In genomic region chr9:97529363-97530076, GRCh38 we compare ENCODE assay signal across 8 cellular contexts. TPM values are rescaled to one million over a fixed set of nuclear protein-coding genes. Genes with fewer than 3 reads are reported as not detected.
DNase-seq lines count a peak whose midpoint lies in the region; ATAC-seq, FAIRE-seq and TF ChIP-seq lines count a peak whose summit lies in the region.

No MANE protein-coding gene starts in this region.

- TF ChIP-seq POLR2A in A549 (IDR thresholded peaks at IDR 0.05; ENCODE audit: low read length): no peak

- peak overlapping the region; percentile 20; the same call in 1 of the 3 replicates for H3K4me2 ChIP-seq in A549

- 44% methylated on average over 11 of the region's 11 CpGs for WGBS in A549 (ENCODE audit: missing lambda C conversion rate)

- no peaks in the 10 kb centered on the region for H3K27me3 ChIP-seq in skeletal muscle tissue (ENCODE audit: control insufficient read depth in 3 of 3, insufficient read depth in 3 of 3, low read length in 3 of 3)

- H3K4me3 ChIP-seq in A549 (no peak overlapping the region), cardiac fibroblast (replicated peaks in 1 of 2; ENCODE audit: low read depth in 2 of 2, low read length in 2 of 2) (no peak overlapping the region), skeletal muscle tissue (ENCODE audit: low read length in 3 of 3) (no peak overlapping the region)

- H3K9me3 ChIP-seq in A549 (no peaks in the 10 kb centered on the region), skeletal muscle tissue (ENCODE audit: control insufficient read depth in 3 of 3, low read length in 3 of 3) (no peaks in the 10 kb centered on the region)

- CTCF ChIA-PET in A549 (lab: Yijun Ruan, JAX): interaction anchor here (0.8 to 1.5 kb wide), 3 partner anchors 60 to 142 kb away, joined by 3 read pairs; no protein-coding TSS in a partner anchor

- DNase-seq in A549 (ENCODE audit: low read depth in 1 of 2, low spot score in 1 of 2) (peak; percentile 36 to 73), cardiac fibroblast (ENCODE audit: low read depth in 2 of 2) (peak; percentile 31 to 70), epidermal melanocyte (ENCODE audit: insufficient read length, low spot score) (no peak), GOT3 (lab: John Stamatoyannopoulos, UW) (no peak), NCI-H146 (lab: John Stamatoyannopoulos, UW) (no peak)

- peak overlapping the region; percentile 25 to 71 (median 51) for H3K9ac ChIP-seq in skeletal muscle tissue (ENCODE audit: low read depth in 1 of 3, low read length in 3 of 3)

- ATAC-seq in A549 (peak; percentile 67 to 81; a peak in 5 of 6 replicates), GM19035 (IDR thresholded peaks at IDR 0.05; ENCODE audit: unreplicated experiment) (peak; percentile 77), HG03196 (IDR thresholded peaks at IDR 0.05; ENCODE audit: unreplicated experiment) (peak; percentile 80)

- H3K27ac ChIP-seq in A549 (peak overlapping the region in 1 of 2 experiments; percentile 67; a peak in 3 of 6 replicates), skeletal muscle tissue (ENCODE audit: low read depth, low read length) (peak overlapping the region; percentile 84)

- H3K4me1 ChIP-seq in A549 (peaks cover 7% of the 10 kb centered on the region; the same call in 1 of the 3 replicates), skeletal muscle tissue (ENCODE audit: control insufficient read depth in 3 of 3, insufficient read depth in 3 of 3, low read length in 3 of 3) (peaks cover 85 to 91% (median 85%) of the 10 kb centered on the region in 3 donors)

- TF ChIP-seq RAD21 in A549 (conservative IDR thresholded peaks at IDR 0.05 in 1 of 2, IDR thresholded peaks at IDR 0.05 in 1 of 2): no peak

- no peak for TF ChIP-seq EP300 in A549 (IDR thresholded peaks at IDR 0.05)

- POLR2A ChIA-PET in A549 (lab: Yijun Ruan, JAX): interaction anchor here (0.6 to 0.7 kb wide), 2 partner anchors 26 to 103 kb away, joined by 3 read pairs; partner anchors contain the start of gene TSTD2

- no peak for TF ChIP-seq CTCF in A549 (IDR thresholded peaks at IDR 0.05)
- TF ChIP-seq CTCF in cardiac fibroblast (IDR thresholded peaks at IDR 0.05; ENCODE audit: low read depth, low read length): no peak

- H3K36me3 ChIP-seq in skeletal muscle tissue (ENCODE audit: control insufficient read depth in 3 of 3, insufficient read depth in 3 of 3, low read length in 3 of 3): peaks cover 0 to 10% (median 4%) of the 10 kb centered on the region in 3 donors

- FAIRE-seq in A549 (lab: Jason Lieb, UNC): no peak

TF ChIP-seq in A549, 52 proteins besides CTCF, POLR2A, EP300 and RAD21:
- TF ChIP-seq ESRRA (IDR thresholded peaks at IDR 0.05; ENCODE audit: borderline replicate concordance, low read length): no peak
- 0 out of 2 replicates have a peak, but pooled peaks have one; percentile 34 for TF ChIP-seq RCOR1 (IDR thresholded peaks at IDR 0.05; ENCODE audit: low read depth, low read length)
- no peak for TF ChIP-seq PBX3 (IDR thresholded peaks at IDR 0.05)
- TF ChIP-seq MAFK (IDR thresholded peaks at IDR 0.05; ENCODE audit: partially characterized antibody): peak; percentile 75
- peak; percentile 69 for TF ChIP-seq NFE2L2 (conservative IDR thresholded peaks at IDR 0.05; ENCODE audit: low read length)
- TF ChIP-seq ATOH8 (CRISPR knock-in tag; IDR thresholded peaks at IDR 0.05; ENCODE audit: low read depth): no peak

RNA-seq across cellular contexts. Expression of gene TMOD1, which starts 28.1 kb away (rescaled TPM):
- polyA plus RNA-seq in A549 (2011; rRNA removed) (0.28 and 0.48 TPM in 2 replicates), A549 (2017; fragmentation: RNase III; extraction: RNeasy Plus Mini Kit Qiagen cat#74134 plus additional on column Dnase treatment) (0.62 to 0.98 TPM (median 0.80 TPM) in 3 replicates)
- 0.21 and 0.25 TPM in 2 replicates for polyA plus RNA-seq in A549 (2012; cell fraction: cytosol; rRNA removed)
- 0.17 TPM in 2 replicates for polyA plus RNA-seq in A549 (2012; cell fraction: nucleus; rRNA removed)
- 0.19 and 0.21 TPM in 2 replicates for polyA minus RNA-seq in A549 (2011; rRNA and poly(A)+ RNA removed)
- 45.9 TPM for total RNA-seq in skeletal muscle tissue

Comparison
In these comparisons a context has a peak if more than half of its experiments do, and no peak if none do; other contexts are left out.
1. DNase-seq: peak in A549 (2 of 2) and cardiac fibroblast (2 of 2); none in epidermal melanocyte (single experiment), GOT3 (single experiment) and NCI-H146 (single experiment).
2. Peak in every context shown above with its lines, with median percentiles within 50 percentile points of each other: ATAC-seq.